Comparison of ENCODE assay signal across 20 cellular contexts in the genomic region with DNA sequence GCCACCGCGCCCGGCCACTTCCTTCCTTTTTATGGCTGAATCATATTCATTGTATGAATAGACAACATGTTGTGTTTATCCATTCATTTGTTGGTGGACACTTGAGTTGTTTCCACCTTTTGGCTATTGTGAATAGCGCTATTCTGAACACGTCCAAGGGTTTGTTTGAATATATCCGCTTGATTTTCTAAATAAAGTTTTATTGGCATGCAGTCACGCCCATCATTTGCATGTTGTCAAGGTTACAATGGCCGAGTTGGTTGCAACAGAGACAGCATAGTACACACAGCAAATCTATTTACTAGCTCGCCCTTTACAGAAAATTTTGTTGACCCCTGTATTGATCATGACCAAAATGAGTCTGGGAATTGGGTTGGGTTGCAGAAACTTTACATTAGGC. TPM values are rescaled to one million over a fixed set of nuclear protein-coding genes. Genes with fewer than 3 reads are reported as not detected.
DNase-seq lines count a peak whose midpoint lies in the region; ATAC-seq, FAIRE-seq and TF ChIP-seq lines count a peak whose summit lies in the region.
"Had no signal": no experiment of that assay in that cellular context is flagged by ENCODE, and none has a peak within 500 bp of the region (broad histone marks: within the 10 kb centered on the region; RNA-seq: fewer than 3 reads in every experiment).

No MANE protein-coding gene starts in this region.

- no peak overlapping the region for H4K8ac ChIP-seq in mesendoderm (ENCODE audit: low read depth, low read length)

- H2BK15ac ChIP-seq in mesendoderm (replicated peaks; ENCODE audit: low read depth), result no peak overlapping the region

- H3K27me3 ChIP-seq in K562 (ENCODE audit: control insufficient read depth in 2 of 2, insufficient read depth in 2 of 2, low read length in 2 of 2) (no peaks in the 10 kb centered on the region), mesendoderm (ENCODE audit: insufficient read depth, low read length, poor library complexity) (no peaks in the 10 kb centered on the region)

- no peak overlapping the region for H3K56ac ChIP-seq in mesendoderm (ENCODE audit: low read length)

- H3K18ac ChIP-seq in mesendoderm (ENCODE audit: low read length), result no peak overlapping the region

- POLR2A ChIA-PET in K562 (lab: Yijun Ruan, JAX), result interaction anchor here (0.6 kb wide), 1 partner anchor 37 kb away, joined by 3 read pairs; no protein-coding TSS in a partner anchor
- POLR2A ChIA-PET in activated CD4-positive, alpha-beta T cell treated with anti-CD3 and anti-CD28 coated beads for 36 hours (lab: Charles Lee), result interaction anchor here (0.6 kb wide), 1 partner anchor 35 kb away, joined by 3 read pairs; no protein-coding TSS in a partner anchor
- POLR2A ChIA-PET in activated CD4-positive, alpha-beta memory T cell treated with anti-CD3 and anti-CD28 coated beads for 36 hours (lab: Charles Lee), result no interaction called here

- no peak overlapping the region for H4K5ac ChIP-seq in mesendoderm (ENCODE audit: low read length)

- no peak overlapping the region for H3K23ac ChIP-seq in mesendoderm (ENCODE audit: low read length)

- H3K9me1 ChIP-seq in K562 (ENCODE audit: control insufficient read depth, insufficient read depth, low read length), result no peaks in the 10 kb centered on the region

- no peak overlapping the region for H2BK5ac ChIP-seq in mesendoderm (ENCODE audit: low read length)

- TF ChIP-seq RAD21 in K562 (CRISPR knock-in tag; conservative IDR thresholded peaks at IDR 0.05 in 1 of 2, IDR thresholded peaks at IDR 0.05 in 1 of 2), result no peak

- TF ChIP-seq CTCF in K562 (IDR thresholded peaks at IDR 0.05 in 2 of 3, conservative IDR thresholded peaks at IDR 0.05 in 1 of 3; ENCODE audit: insufficient read depth in 2 of 3, low read depth in 1 of 3, low read length in 3 of 3), result no peak

- H3K9ac ChIP-seq in K562 (ENCODE audit: insufficient read depth in 1 of 2, low read depth in 2 of 2, low read length in 2 of 2), result no peak overlapping the region; a peak in 1 of 4 replicates
- no peak overlapping the region for H3K9ac ChIP-seq in mesendoderm (ENCODE audit: low read length)

- BruUV-seq in K562 (replicated peaks; lab: Mats Ljungman, UMichigan), result no TSS peak

- TF ChIP-seq POLR2A in K562 (conservative IDR thresholded peaks at IDR 0.05), result no peak

- no peak; the same call in 2 of the 3 replicates for ATAC-seq in K562
- no peak for ATAC-seq in activated CD4-positive, alpha-beta T cell treated with anti-CD3 and anti-CD28 coated beads for 36 hours

- CTCF ChIA-PET in K562 (lab: Yijun Ruan, JAX; ENCODE audit: low intra/inter-chr PET ratio), result no interaction called here
- CTCF ChIA-PET in activated CD4-positive, alpha-beta T cell treated with anti-CD3 and anti-CD28 coated beads for 36 hours (lab: Charles Lee), result no interaction called here
- CTCF ChIA-PET in activated CD4-positive, alpha-beta memory T cell treated with anti-CD3 and anti-CD28 coated beads for 36 hours (lab: Charles Lee), result interaction anchor here (0.8 kb wide), 1 partner anchor 25 kb away, joined by 3 read pairs; no protein-coding TSS in a partner anchor

- intact Hi-C loops in K562 (cut with micrococcal nuclease), result no loop called here
- intact Hi-C loops in activated CD4-positive, alpha-beta T cell treated with anti-CD3 and anti-CD28 coated beads for 36 hours (cut with DNase I, micrococcal nuclease), result no loop called here
- intact Hi-C loops in activated CD4-positive, alpha-beta memory T cell treated with anti-CD3 and anti-CD28 coated beads for 36 hours (cut with micrococcal nuclease), result no loop called here

- WGBS in K562 (ENCODE audit: insufficient coverage, low coverage, missing lambda C conversion rate), result 53% methylated on average over 9 of the region's 9 CpGs
- WGBS in mesendoderm (ENCODE audit: extremely low coverage, insufficient coverage, low lambda C conversion rate), result no CpG with 5 or more reads among the region's 9 CpGs

- DNase-seq in NCI-H526 (lab: John Stamatoyannopoulos, UW) (peak; percentile 18 to 45), NCI-H526 treated with DMSO at 0.1 percent for 48 hours (lab: John Stamatoyannopoulos, UW) (no peak), NAMALWA (ENCODE audit: low spot score) (peak; percentile 43), K562 (ENCODE audit: extremely low read depth in 1 of 4, low spot score in 3 of 4) (no peak), mesendoderm (no peak)
- DNase-seq in activated CD4-positive, alpha-beta T cell treated with anti-CD3 and anti-CD28 coated beads for 36 hours, result no peak
- DNase-seq in activated CD4-positive, alpha-beta memory T cell treated with anti-CD3 and anti-CD28 coated beads for 36 hours, result no peak
- DNase-seq: BE2C; Caco-2; CD4-positive, alpha-beta T cell; HCEC 1CT; IMR-90 had no signal

- H3K4me3 Mint-ChIP-seq in activated CD4-positive, alpha-beta T cell treated with anti-CD3 and anti-CD28 coated beads for 36 hours, result no peak overlapping the region
- no peak overlapping the region for H3K4me3 Mint-ChIP-seq in activated CD4-positive, alpha-beta memory T cell treated with anti-CD3 and anti-CD28 coated beads for 36 hours
- H3K4me3 Mint-ChIP-seq: CD4-positive, alpha-beta T cell; GM23338 had no signal

- H3K4me1 ChIP-seq in K562 (replicated peaks in 1 of 2; ENCODE audit: control insufficient read depth in 2 of 2, insufficient read depth in 2 of 2, low read length in 2 of 2) (peaks cover 3 to 26% of the 10 kb centered on the region in 2 experiments; a peak in 3 of 5 replicates), mesendoderm (ENCODE audit: control insufficient read depth, low read depth, low read length) (no peaks in the 10 kb centered on the region)
- H3K4me1 ChIP-seq: BE2C, Caco-2 had no signal

- H3K4me2 ChIP-seq in K562 (ENCODE audit: insufficient read depth, low read length) (no peak overlapping the region), mesendoderm (ENCODE audit: low read length) (no peak overlapping the region)
- H3K4me2 ChIP-seq: GM23338 had no signal

- H3K27me3 Mint-ChIP-seq in activated CD4-positive, alpha-beta T cell treated with anti-CD3 and anti-CD28 coated beads for 36 hours, result peaks cover 25% of the 10 kb centered on the region
- H3K27me3 Mint-ChIP-seq in activated CD4-positive, alpha-beta memory T cell treated with anti-CD3 and anti-CD28 coated beads for 36 hours, result peaks cover 23% of the 10 kb centered on the region

- H3K79me2 ChIP-seq in K562 (ENCODE audit: control insufficient read depth, insufficient read depth, low read length), result no peaks in the 10 kb centered on the region
- no peaks in the 10 kb centered on the region for H3K79me2 ChIP-seq in mesendoderm (ENCODE audit: control insufficient read depth, insufficient read depth, low read length)

- no peak for FAIRE-seq in K562 (lab: Jason Lieb, UNC)
- FAIRE-seq: D721Med, G401.6, GM12892, GM18507, H54 had no signal

- no peaks in the 10 kb centered on the region for H4K20me1 ChIP-seq in K562 (replicated peaks; ENCODE audit: control insufficient read depth, insufficient read depth, low read length)

- H3K27ac ChIP-seq in K562 (ENCODE audit: extremely low read depth, low read depth, low read length) (no peak overlapping the region), mesendoderm (ENCODE audit: low read depth, low read length) (no peak overlapping the region)
- H3K27ac ChIP-seq: C4-2B, HL-60 had no signal

- no peaks in the 10 kb centered on the region for H3K79me1 ChIP-seq in mesendoderm (ENCODE audit: low read length)

- H3K27ac Mint-ChIP-seq in activated CD4-positive, alpha-beta T cell treated with anti-CD3 and anti-CD28 coated beads for 36 hours, result no peak overlapping the region
- no peak overlapping the region for H3K27ac Mint-ChIP-seq in activated CD4-positive, alpha-beta memory T cell treated with anti-CD3 and anti-CD28 coated beads for 36 hours
- H3K27ac Mint-ChIP-seq: CD4-positive, alpha-beta T cell had no signal

- no peak overlapping the region for H3K4ac ChIP-seq in mesendoderm (ENCODE audit: low read depth, low read length)

- no peak overlapping the region for H2AK5ac ChIP-seq in mesendoderm (ENCODE audit: low read length)

- H3K36me3 Mint-ChIP-seq in activated CD4-positive, alpha-beta T cell treated with anti-CD3 and anti-CD28 coated beads for 36 hours (ENCODE audit: low read depth), result no peaks in the 10 kb centered on the region
- H3K36me3 Mint-ChIP-seq in activated CD4-positive, alpha-beta memory T cell treated with anti-CD3 and anti-CD28 coated beads for 36 hours, result no peaks in the 10 kb centered on the region

- in situ Hi-C loops in K562 (cut with MboI), result no loop called here

- no peak overlapping the region for H3K4me3 ChIP-seq in K562
- no peak overlapping the region for H3K4me3 ChIP-seq in mesendoderm (ENCODE audit: low read length)
- H3K4me3 ChIP-seq: GM23338 had no signal

- no peak overlapping the region for H2BK120ac ChIP-seq in mesendoderm (ENCODE audit: low read depth, low read length)

- TF ChIP-seq EP300 in K562 (IDR thresholded peaks at IDR 0.05; ENCODE audit: low read length), result no peak

- H3K4me1 Mint-ChIP-seq in activated CD4-positive, alpha-beta T cell treated with anti-CD3 and anti-CD28 coated beads for 36 hours, result no peaks in the 10 kb centered on the region
- H3K4me1 Mint-ChIP-seq in activated CD4-positive, alpha-beta memory T cell treated with anti-CD3 and anti-CD28 coated beads for 36 hours (ENCODE audit: low read depth), result no peaks in the 10 kb centered on the region

- no peak overlapping the region for H2AFZ ChIP-seq in K562 (ENCODE audit: low read depth, low read length)
- H2AFZ ChIP-seq: GM23338 had no signal

- no peaks in the 10 kb centered on the region for H3K9me3 ChIP-seq in K562 (replicated peaks; ENCODE audit: control insufficient read depth, insufficient read depth, low read depth, low read length)
- H3K9me3 ChIP-seq: BE2C, Caco-2 had no signal

- H3K9me3 Mint-ChIP-seq in activated CD4-positive, alpha-beta T cell treated with anti-CD3 and anti-CD28 coated beads for 36 hours (ENCODE audit: low read depth), result no peaks in the 10 kb centered on the region
- H3K9me3 Mint-ChIP-seq in activated CD4-positive, alpha-beta memory T cell treated with anti-CD3 and anti-CD28 coated beads for 36 hours, result no peaks in the 10 kb centered on the region
- H3K9me3 Mint-ChIP-seq: CD4-positive, alpha-beta T cell had no signal

- H3K36me3 ChIP-seq in K562 (ENCODE audit: control insufficient read depth, insufficient read depth, low read length), result no peaks in the 10 kb centered on the region
- no peaks in the 10 kb centered on the region for H3K36me3 ChIP-seq in mesendoderm (ENCODE audit: control insufficient read depth, insufficient read depth, low read length)
- H3K36me3 ChIP-seq: BE2C had no signal

RNA-seq across cellular contexts. Expression of gene COLGALT1, which starts 43.5 kb away (rescaled TPM):
- 106 and 273 TPM in 2 replicates for total RNA-seq in K562 (2011; cell fraction: chromatin; rRNA removed; ENCODE audit: low replicate concordance)
- 296 and 314 TPM in 2 replicates for total RNA-seq in K562 (2011; cell fraction: nucleolus; rRNA removed)
- total RNA-seq in K562 (2011; cell fraction: nucleoplasm; rRNA removed), result 215 and 219 TPM in 2 replicates
- total RNA-seq in K562 (2014; rRNA removed) (82.6 and 90.5 TPM in 2 replicates), K562 (2014; rRNA removed; fragmentation: Illumina TruSeq; extraction: Trizol) (35.5 and 50.0 TPM in 2 replicates), K562 (2015; rRNA removed; fragmentation: Illumina TruSeq; extraction: Trizol) (64.3 and 64.8 TPM in 2 replicates), K562 (2021) (119 TPM in 2 replicates)
- polyA plus RNA-seq in K562 (2011; rRNA removed) (114 and 144 TPM in 2 replicates), K562 (2014; fragmentation: Illumina TruSeq; extraction: Trizol) (84.8 and 97.0 TPM in 2 replicates), K562 (2014; fragmentation: Nextera tagmentation; extraction: Ambion mirVana) (10 to 100 TPM in 1 of 2 experiments, 1 to 10 TPM in 1; 4.9 to 18.1 TPM), K562 (2014; rRNA removed) (86.0 and 87.5 TPM in 2 replicates)
- polyA plus RNA-seq in K562 (2011; cell fraction: cytosol; rRNA removed), result 128 and 182 TPM in 2 replicates
- polyA plus RNA-seq in K562 (2011; cell fraction: nucleus; rRNA removed), result 207 and 344 TPM in 2 replicates
- 78.2 and 109 TPM in 2 replicates for polyA plus RNA-seq in K562 (2012)
- 78.1 and 108 TPM in 2 replicates for polyA minus RNA-seq in K562 (2011; rRNA and poly(A)+ RNA removed)
- 89.7 and 127 TPM in 2 replicates for polyA minus RNA-seq in K562 (2011; cell fraction: cytosol; rRNA and poly(A)+ RNA removed)
- 32.6 and 43.8 TPM in 2 replicates for polyA minus RNA-seq in K562 (2011; cell fraction: nucleus; rRNA and poly(A)+ RNA removed)
- 10 to 100 TPM; 51.2 to 64.3 TPM for total RNA-seq in activated CD4-positive, alpha-beta T cell treated with anti-CD3 and anti-CD28 coated beads for 36 hours
- 10 to 100 TPM; 46.6 to 46.8 TPM for total RNA-seq in activated CD4-positive, alpha-beta memory T cell treated with anti-CD3 and anti-CD28 coated beads for 36 hours
- 37.7 TPM for polyA plus RNA-seq in mesendoderm (2013, experiment 1 of 2)
- 38.0 TPM for polyA plus RNA-seq in mesendoderm (2013, experiment 2 of 2)

Comparison
In these comparisons a context has a peak if more than half of its experiments do, and no peak if none do; other contexts are left out.
1. DNase-seq: peak in NCI-H526 (2 of 2) and NAMALWA (single experiment); none in NCI-H526 treated with DMSO at 0.1 percent for 48 hours (single experiment), K562 (0 of 4), activated CD4-positive, alpha-beta T cell treated with anti-CD3 and anti-CD28 coated beads for 36 hours (single experiment), activated CD4-positive, alpha-beta memory T cell treated with anti-CD3 and anti-CD28 coated beads for 36 hours (single experiment) and mesendoderm (single experiment).